In genomic region chr20:5714261-5715041, GRCh38 we compare ENCODE assay signal across 1 cellular context.
A peak's percentile ranks its signal among the peaks of the same experiment; 100 is the strongest.
TF ChIP-seq lines count a peak whose summit lies in the region.

No MANE protein-coding gene starts in this region.

TF ChIP-seq in HepG2, 621 proteins besides CTCF, POLR2A, EP300 and RAD21 (continued from another document and continues in another):
- no peak for TF ChIP-seq CEBPZ (IDR thresholded peaks at IDR 0.05; ENCODE audit: low read length)
- TF ChIP-seq YY1 (IDR thresholded peaks at IDR 0.05; ENCODE audit: insufficient read depth, insufficient replicate concordance, low read depth, low read length) = no peak
- TF ChIP-seq, protein P1, sequence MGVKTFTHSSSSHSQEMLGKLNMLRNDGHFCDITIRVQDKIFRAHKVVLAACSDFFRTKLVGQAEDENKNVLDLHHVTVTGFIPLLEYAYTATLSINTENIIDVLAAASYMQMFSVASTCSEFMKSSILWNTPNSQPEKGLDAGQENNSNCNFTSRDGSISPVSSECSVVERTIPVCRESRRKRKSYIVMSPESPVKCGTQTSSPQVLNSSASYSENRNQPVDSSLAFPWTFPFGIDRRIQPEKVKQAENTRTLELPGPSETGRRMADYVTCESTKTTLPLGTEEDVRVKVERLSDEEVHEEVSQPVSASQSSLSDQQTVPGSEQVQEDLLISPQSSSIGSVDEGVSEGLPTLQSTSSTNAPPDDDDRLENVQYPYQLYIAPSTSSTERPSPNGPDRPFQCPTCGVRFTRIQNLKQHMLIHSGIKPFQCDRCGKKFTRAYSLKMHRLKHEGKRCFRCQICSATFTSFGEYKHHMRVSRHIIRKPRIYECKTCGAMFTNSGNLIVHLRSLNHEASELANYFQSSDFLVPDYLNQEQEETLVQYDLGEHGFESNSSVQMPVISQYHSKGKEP (CRISPR knock-in tag; IDR thresholded peaks at IDR 0.05) = no peak
- no peak for TF ChIP-seq MTF1 (CRISPR knock-in tag; IDR thresholded peaks at IDR 0.05)
- TF ChIP-seq AHDC1 (CRISPR knock-in tag; IDR thresholded peaks at IDR 0.05; ENCODE audit: borderline replicate concordance) = no peak; the same call in 1 of the 2 replicates
- TF ChIP-seq, protein P2, sequence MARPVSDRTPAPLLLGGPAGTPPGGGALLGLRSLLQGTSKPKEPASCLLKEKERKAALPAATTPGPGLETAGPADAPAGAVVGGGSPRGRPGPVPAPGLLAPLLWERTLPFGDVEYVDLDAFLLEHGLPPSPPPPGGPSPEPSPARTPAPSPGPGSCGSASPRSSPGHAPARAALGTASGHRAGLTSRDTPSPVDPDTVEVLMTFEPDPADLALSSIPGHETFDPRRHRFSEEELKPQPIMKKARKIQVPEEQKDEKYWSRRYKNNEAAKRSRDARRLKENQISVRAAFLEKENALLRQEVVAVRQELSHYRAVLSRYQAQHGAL (CRISPR knock-in tag; IDR thresholded peaks at IDR 0.05; ENCODE audit: not compliant biosample characterization) = peak; percentile 46
- TF ChIP-seq ZEB1 (IDR thresholded peaks at IDR 0.05; ENCODE audit: insufficient replicate concordance, low read depth) = no peak
- TF ChIP-seq MATR3 (CRISPR knock-in tag; IDR thresholded peaks at IDR 0.05) = no peak
- TF ChIP-seq ZNF678 (CRISPR knock-in tag; IDR thresholded peaks at IDR 0.05) = no peak
- TF ChIP-seq ZFP82 (CRISPR knock-in tag; IDR thresholded peaks at IDR 0.05; ENCODE audit: borderline replicate concordance) = no peak
- peak; percentile 77 for TF ChIP-seq ZNF335 (CRISPR knock-in tag; IDR thresholded peaks at IDR 0.05)
- TF ChIP-seq ZSCAN12 (CRISPR knock-in tag; IDR thresholded peaks at IDR 0.05) = no peak
- TF ChIP-seq KMT2A (CRISPR knock-in tag; IDR thresholded peaks at IDR 0.05) = no peak
- TF ChIP-seq ZNF75D (CRISPR knock-in tag; IDR thresholded peaks at IDR 0.05; ENCODE audit: borderline replicate concordance) = no peak
- TF ChIP-seq SIN3B (IDR thresholded peaks at IDR 0.05; ENCODE audit: low read length) = no peak
- peak; percentile 22; the same call in 1 of the 2 replicates for TF ChIP-seq HNF4A (CRISPR knock-in tag; IDR thresholded peaks at IDR 0.05)
- TF ChIP-seq POLR2AphosphoS2 (IDR thresholded peaks at IDR 0.05; ENCODE audit: low read depth, low read length) = no peak
- no peak; the same call in 1 of the 2 replicates for TF ChIP-seq SMC3 (IDR thresholded peaks at IDR 0.05; ENCODE audit: low read length)
- TF ChIP-seq TCF12 (IDR thresholded peaks at IDR 0.05) = no peak
- no peak for TF ChIP-seq TCF12 (CRISPR knock-in tag; IDR thresholded peaks at IDR 0.05)
- no peak for TF ChIP-seq TMF1 (CRISPR knock-in tag; IDR thresholded peaks at IDR 0.05; ENCODE audit: low read depth)
- TF ChIP-seq ZNF788 (CRISPR knock-in tag; IDR thresholded peaks at IDR 0.05; ENCODE audit: borderline replicate concordance) = peak; percentile 80; the same call in 1 of the 2 replicates
- TF ChIP-seq FIP1L1 (IDR thresholded peaks at IDR 0.05; ENCODE audit: borderline replicate concordance, insufficient read depth, low read depth, low read length) = no peak
- TF ChIP-seq ZNF792 (CRISPR knock-in tag; IDR thresholded peaks at IDR 0.05) = peak; percentile 53; the same call in 1 of the 2 replicates
- no peak for TF ChIP-seq ETV6 (CRISPR knock-in tag; conservative IDR thresholded peaks at IDR 0.05)
- TF ChIP-seq ZNF597 (CRISPR knock-in tag; IDR thresholded peaks at IDR 0.05) = no peak
- peak; percentile 11; the same call in 1 of the 2 replicates for TF ChIP-seq MNT (IDR thresholded peaks at IDR 0.05)
- no peak for TF ChIP-seq ZFP90 (CRISPR knock-in tag; IDR thresholded peaks at IDR 0.05; ENCODE audit: borderline replicate concordance)
- no peak; the same call in 1 of the 2 replicates for TF ChIP-seq ZSCAN25 (CRISPR knock-in tag; IDR thresholded peaks at IDR 0.05)
- no peak for TF ChIP-seq MED8 (CRISPR knock-in tag; IDR thresholded peaks at IDR 0.05; ENCODE audit: insufficient replicate concordance)
- TF ChIP-seq SP140L (CRISPR knock-in tag; IDR thresholded peaks at IDR 0.05; ENCODE audit: borderline replicate concordance) = no peak
- no peak for TF ChIP-seq PBX3 (CRISPR knock-in tag; IDR thresholded peaks at IDR 0.05; ENCODE audit: borderline replicate concordance)
- peak; percentile 56; the same call in 1 of the 2 replicates for TF ChIP-seq ZNF12 (CRISPR knock-in tag; IDR thresholded peaks at IDR 0.05)
- no peak for TF ChIP-seq ZSCAN5A (CRISPR knock-in tag; IDR thresholded peaks at IDR 0.05; ENCODE audit: borderline replicate concordance)
- no peak for TF ChIP-seq MXD4 (CRISPR knock-in tag; IDR thresholded peaks at IDR 0.05)
- TF ChIP-seq ZSCAN20 (CRISPR knock-in tag; IDR thresholded peaks at IDR 0.05; ENCODE audit: borderline replicate concordance) = no peak
- no peak for TF ChIP-seq SP2 (CRISPR knock-in tag; IDR thresholded peaks at IDR 0.05)
- TF ChIP-seq, protein P3, sequence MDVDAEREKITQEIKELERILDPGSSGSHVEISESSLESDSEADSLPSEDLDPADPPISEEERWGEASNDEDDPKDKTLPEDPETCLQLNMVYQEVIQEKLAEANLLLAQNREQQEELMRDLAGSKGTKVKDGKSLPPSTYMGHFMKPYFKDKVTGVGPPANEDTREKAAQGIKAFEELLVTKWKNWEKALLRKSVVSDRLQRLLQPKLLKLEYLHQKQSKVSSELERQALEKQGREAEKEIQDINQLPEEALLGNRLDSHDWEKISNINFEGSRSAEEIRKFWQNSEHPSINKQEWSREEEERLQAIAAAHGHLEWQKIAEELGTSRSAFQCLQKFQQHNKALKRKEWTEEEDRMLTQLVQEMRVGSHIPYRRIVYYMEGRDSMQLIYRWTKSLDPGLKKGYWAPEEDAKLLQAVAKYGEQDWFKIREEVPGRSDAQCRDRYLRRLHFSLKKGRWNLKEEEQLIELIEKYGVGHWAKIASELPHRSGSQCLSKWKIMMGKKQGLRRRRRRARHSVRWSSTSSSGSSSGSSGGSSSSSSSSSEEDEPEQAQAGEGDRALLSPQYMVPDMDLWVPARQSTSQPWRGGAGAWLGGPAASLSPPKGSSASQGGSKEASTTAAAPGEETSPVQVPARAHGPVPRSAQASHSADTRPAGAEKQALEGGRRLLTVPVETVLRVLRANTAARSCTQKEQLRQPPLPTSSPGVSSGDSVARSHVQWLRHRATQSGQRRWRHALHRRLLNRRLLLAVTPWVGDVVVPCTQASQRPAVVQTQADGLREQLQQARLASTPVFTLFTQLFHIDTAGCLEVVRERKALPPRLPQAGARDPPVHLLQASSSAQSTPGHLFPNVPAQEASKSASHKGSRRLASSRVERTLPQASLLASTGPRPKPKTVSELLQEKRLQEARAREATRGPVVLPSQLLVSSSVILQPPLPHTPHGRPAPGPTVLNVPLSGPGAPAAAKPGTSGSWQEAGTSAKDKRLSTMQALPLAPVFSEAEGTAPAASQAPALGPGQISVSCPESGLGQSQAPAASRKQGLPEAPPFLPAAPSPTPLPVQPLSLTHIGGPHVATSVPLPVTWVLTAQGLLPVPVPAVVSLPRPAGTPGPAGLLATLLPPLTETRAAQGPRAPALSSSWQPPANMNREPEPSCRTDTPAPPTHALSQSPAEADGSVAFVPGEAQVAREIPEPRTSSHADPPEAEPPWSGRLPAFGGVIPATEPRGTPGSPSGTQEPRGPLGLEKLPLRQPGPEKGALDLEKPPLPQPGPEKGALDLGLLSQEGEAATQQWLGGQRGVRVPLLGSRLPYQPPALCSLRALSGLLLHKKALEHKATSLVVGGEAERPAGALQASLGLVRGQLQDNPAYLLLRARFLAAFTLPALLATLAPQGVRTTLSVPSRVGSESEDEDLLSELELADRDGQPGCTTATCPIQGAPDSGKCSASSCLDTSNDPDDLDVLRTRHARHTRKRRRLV (CRISPR knock-in tag; IDR thresholded peaks at IDR 0.05) = no peak
- TF ChIP-seq ZNF720 (CRISPR knock-in tag; IDR thresholded peaks at IDR 0.05) = no peak
